Comparison of ENCODE assay signal across 8 cellular contexts in the genomic region with DNA sequence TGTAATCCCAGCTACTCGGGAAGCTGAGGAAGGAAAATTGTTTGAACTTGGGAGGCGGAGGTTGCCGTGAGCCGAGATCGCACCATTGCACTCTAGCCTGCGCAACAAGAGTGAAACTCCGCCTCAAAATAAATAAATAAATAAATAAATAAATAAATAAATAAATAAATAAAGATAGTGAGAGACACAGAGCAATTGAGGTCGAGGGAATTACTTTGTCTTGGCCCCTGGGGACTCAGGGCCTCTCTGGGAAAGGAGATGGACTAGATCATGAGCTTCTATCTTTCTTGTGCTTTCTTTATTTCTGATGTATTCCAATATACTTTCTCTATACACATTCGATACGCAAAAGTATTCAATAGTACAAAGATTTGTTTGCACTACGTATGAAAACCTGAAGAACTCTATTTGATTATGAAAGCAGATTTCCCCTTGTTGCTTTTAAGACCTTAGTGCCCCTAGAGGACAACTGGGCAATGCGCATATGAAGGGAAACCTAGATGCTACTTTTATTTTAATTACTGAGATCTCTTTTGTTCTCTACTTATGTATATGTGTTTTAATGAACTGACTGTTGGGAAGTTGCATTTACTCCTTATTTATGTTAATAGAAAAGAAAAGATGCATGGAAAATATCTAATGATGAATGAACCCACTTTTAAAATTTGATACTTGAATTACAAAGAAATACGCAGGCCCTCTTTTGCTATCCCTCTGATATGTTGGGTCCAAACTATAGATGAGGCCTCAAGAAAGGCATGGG. TPM values are rescaled to one million over a fixed set of nuclear protein-coding genes. Genes with fewer than 3 reads are reported as not detected.
A peak's percentile ranks its signal among the peaks of the same experiment; 100 is the strongest.
DNase-seq lines count a peak whose midpoint lies in the region; ATAC-seq and TF ChIP-seq lines count a peak whose summit lies in the region.

No MANE protein-coding gene starts in this region.

- WGBS in testis, 2 donors = 79 to 82% methylated on average over 13 of the region's 13 CpGs

- no peaks in the 10 kb centered on the region for H3K27me3 ChIP-seq in testis

- intact Hi-C loops in testis (cut with DNase I; ENCODE audit: low total_unique reads) = loop anchor here (10.0 kb wide), 1 partner anchor 156 kb away; no protein-coding TSS in a partner anchor

- H3K4me1 ChIP-seq in testis = no peaks in the 10 kb centered on the region

- DNase-seq in COLO668 (lab: John Stamatoyannopoulos, UW; ENCODE audit: unreplicated experiment) = peak; percentile 4
- peak; percentile 26 to 62 for DNase-seq in NCI-H526 (lab: John Stamatoyannopoulos, UW)
- peak; percentile 63 for DNase-seq in amniotic epithelial cell (ENCODE audit: low read depth)
- DNase-seq in iPS-NIHi11 (ENCODE audit: low spot score) = peak; percentile 25
- DNase-seq in testis = peak; percentile 22
- DNase-seq in effector CD4-positive, alpha-beta T cell = no peak

- H3K4me3 ChIP-seq in testis = no peak overlapping the region

- no peak overlapping the region for H3K27ac ChIP-seq in testis

- TF ChIP-seq CTCF in testis (IDR thresholded peaks at IDR 0.05) = peak; percentile 49 to 71 (median 54)

- no peak for TF ChIP-seq POLR2A in testis (IDR thresholded peaks at IDR 0.05)

- H3K36me3 ChIP-seq in testis (ENCODE audit: low read depth, missing control alignments) = no peaks in the 10 kb centered on the region

- H3K9me3 ChIP-seq in testis = no peaks in the 10 kb centered on the region

- peak; percentile 88 for ATAC-seq in GM18511 (IDR thresholded peaks at IDR 0.05; ENCODE audit: unreplicated experiment)
- peak; percentile 79 for ATAC-seq in HG02943 (IDR thresholded peaks at IDR 0.05; ENCODE audit: low read depth, unreplicated experiment)

RNA-seq across cellular contexts. Expression of a gene that starts 12.8 kb away (rescaled TPM):
- 1 to 10 TPM; 1.3 to 1.5 TPM for total RNA-seq in testis
- 3.5 TPM for polyA plus RNA-seq in testis (ENCODE audit: insufficient read depth, low read depth, low replicate concordance)
